1 cellular context compared by ENCODE assay signal in the genomic region with DNA sequence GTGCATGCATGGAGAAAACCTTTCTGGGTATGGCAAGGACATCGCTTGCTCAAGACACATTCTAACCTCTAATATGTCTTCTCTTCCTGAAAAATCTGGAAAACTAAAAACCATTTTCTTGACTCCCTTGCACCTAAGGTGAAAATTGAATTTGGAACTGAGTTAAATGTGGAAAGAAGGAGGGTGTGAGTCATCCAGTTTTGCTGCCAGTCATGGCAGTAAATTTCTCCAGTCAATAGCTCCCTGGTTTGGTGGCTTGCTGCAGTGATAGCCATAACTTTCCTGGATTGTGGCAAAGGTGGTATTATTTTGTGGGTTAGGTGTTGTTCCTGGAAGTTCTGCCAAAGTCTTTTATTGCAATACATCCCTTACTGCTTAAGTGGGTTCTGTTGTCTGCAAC.
TF ChIP-seq lines count a peak whose summit lies in the region.

No MANE protein-coding gene starts in this region.

TF ChIP-seq in IMR-90, 13 proteins besides CTCF, POLR2A, EP300 and RAD21:
- TF ChIP-seq, protein P1, sequence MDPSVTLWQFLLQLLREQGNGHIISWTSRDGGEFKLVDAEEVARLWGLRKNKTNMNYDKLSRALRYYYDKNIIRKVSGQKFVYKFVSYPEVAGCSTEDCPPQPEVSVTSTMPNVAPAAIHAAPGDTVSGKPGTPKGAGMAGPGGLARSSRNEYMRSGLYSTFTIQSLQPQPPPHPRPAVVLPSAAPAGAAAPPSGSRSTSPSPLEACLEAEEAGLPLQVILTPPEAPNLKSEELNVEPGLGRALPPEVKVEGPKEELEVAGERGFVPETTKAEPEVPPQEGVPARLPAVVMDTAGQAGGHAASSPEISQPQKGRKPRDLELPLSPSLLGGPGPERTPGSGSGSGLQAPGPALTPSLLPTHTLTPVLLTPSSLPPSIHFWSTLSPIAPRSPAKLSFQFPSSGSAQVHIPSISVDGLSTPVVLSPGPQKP (IDR thresholded peaks at IDR 0.05; ENCODE audit: borderline replicate concordance, low read depth, low read length), result no peak
- TF ChIP-seq CHD1 (IDR thresholded peaks at IDR 0.05; ENCODE audit: low read depth, low read length) (no peak), BHLHE40 (IDR thresholded peaks at IDR 0.05; ENCODE audit: low read depth, low read length) (no peak), NFE2L2 (IDR thresholded peaks at IDR 0.05; ENCODE audit: low read depth, low read length) (no peak), FOS (IDR thresholded peaks at IDR 0.05; ENCODE audit: low read depth, low read length) (no peak), MAZ (IDR thresholded peaks at IDR 0.05; ENCODE audit: borderline replicate concordance, low read depth, low read length) (no peak), MXI1 (IDR thresholded peaks at IDR 0.05; ENCODE audit: borderline replicate concordance, low read depth, low read length) (no peak), CEBPB (IDR thresholded peaks at IDR 0.05; ENCODE audit: low read depth, low read length) (no peak), SMC3 (IDR thresholded peaks at IDR 0.05; ENCODE audit: low read depth, low read length) (no peak), MAFK (IDR thresholded peaks at IDR 0.05; ENCODE audit: low read depth, low read length) (no peak), RFX5 (IDR thresholded peaks at IDR 0.05; ENCODE audit: low read depth, low read length) (no peak), RCOR1 (IDR thresholded peaks at IDR 0.05; ENCODE audit: insufficient replicate concordance, low read length) (no peak)
- TF ChIP-seq, protein P2, sequence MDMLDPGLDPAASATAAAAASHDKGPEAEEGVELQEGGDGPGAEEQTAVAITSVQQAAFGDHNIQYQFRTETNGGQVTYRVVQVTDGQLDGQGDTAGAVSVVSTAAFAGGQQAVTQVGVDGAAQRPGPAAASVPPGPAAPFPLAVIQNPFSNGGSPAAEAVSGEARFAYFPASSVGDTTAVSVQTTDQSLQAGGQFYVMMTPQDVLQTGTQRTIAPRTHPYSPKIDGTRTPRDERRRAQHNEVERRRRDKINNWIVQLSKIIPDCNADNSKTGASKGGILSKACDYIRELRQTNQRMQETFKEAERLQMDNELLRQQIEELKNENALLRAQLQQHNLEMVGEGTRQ (IDR thresholded peaks at IDR 0.05; ENCODE audit: low read depth, low read length), result no peak
